1 cellular context compared by ENCODE assay signal in the genomic region with DNA sequence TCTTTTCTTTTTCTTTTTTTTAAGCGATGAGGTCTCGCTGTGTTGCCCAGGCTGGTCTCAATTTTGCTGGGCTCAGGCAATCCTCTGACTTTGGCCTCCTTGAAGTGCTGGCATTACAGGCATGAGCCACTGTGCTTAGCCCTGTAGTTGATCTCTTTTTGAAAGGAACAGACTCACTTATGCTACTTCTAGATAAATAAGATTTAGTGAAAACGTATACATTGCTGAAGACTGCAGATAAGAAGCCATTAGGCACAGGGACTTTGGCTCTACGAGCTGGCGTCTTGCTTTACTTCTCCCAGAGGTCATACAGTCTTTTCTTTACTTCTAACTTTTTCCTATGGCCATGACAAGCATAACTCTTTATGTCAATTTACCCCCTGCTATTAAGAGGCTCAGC.
A peak's percentile ranks its signal among the peaks of the same experiment; 100 is the strongest.
TF ChIP-seq lines count a peak whose summit lies in the region.

No MANE protein-coding gene starts in this region.

TF ChIP-seq in K562, 482 proteins besides CTCF, POLR2A, EP300 and RAD21 (continued from another document and continues in another):
- TF ChIP-seq, protein P1, sequence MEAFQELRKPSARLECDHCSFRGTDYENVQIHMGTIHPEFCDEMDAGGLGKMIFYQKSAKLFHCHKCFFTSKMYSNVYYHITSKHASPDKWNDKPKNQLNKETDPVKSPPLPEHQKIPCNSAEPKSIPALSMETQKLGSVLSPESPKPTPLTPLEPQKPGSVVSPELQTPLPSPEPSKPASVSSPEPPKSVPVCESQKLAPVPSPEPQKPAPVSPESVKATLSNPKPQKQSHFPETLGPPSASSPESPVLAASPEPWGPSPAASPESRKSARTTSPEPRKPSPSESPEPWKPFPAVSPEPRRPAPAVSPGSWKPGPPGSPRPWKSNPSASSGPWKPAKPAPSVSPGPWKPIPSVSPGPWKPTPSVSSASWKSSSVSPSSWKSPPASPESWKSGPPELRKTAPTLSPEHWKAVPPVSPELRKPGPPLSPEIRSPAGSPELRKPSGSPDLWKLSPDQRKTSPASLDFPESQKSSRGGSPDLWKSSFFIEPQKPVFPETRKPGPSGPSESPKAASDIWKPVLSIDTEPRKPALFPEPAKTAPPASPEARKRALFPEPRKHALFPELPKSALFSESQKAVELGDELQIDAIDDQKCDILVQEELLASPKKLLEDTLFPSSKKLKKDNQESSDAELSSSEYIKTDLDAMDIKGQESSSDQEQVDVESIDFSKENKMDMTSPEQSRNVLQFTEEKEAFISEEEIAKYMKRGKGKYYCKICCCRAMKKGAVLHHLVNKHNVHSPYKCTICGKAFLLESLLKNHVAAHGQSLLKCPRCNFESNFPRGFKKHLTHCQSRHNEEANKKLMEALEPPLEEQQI (IDR thresholded peaks at IDR 0.05), result no peak
- peak; percentile 71 for TF ChIP-seq MEIS2 (IDR thresholded peaks at IDR 0.05; ENCODE audit: partially characterized antibody)
- TF ChIP-seq SMAD4 (CRISPR knock-in tag; conservative IDR thresholded peaks at IDR 0.05), result peak; percentile 24; the same call in 1 of the 2 replicates
- TF ChIP-seq, protein P2, sequence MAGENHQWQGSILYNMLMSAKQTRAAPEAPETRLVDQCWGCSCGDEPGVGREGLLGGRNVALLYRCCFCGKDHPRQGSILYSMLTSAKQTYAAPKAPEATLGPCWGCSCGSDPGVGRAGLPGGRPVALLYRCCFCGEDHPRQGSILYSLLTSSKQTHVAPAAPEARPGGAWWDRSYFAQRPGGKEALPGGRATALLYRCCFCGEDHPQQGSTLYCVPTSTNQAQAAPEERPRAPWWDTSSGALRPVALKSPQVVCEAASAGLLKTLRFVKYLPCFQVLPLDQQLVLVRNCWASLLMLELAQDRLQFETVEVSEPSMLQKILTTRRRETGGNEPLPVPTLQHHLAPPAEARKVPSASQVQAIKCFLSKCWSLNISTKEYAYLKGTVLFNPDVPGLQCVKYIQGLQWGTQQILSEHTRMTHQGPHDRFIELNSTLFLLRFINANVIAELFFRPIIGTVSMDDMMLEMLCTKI (IDR thresholded peaks at IDR 0.05; ENCODE audit: partially characterized antibody), result no peak
- peak; percentile 74 for TF ChIP-seq SMARCA4 (IDR thresholded peaks at IDR 0.05)
- TF ChIP-seq STAT5A (IDR thresholded peaks at IDR 0.05; ENCODE audit: borderline replicate concordance, low read length), result peak; percentile 69
- TF ChIP-seq, protein P3, sequence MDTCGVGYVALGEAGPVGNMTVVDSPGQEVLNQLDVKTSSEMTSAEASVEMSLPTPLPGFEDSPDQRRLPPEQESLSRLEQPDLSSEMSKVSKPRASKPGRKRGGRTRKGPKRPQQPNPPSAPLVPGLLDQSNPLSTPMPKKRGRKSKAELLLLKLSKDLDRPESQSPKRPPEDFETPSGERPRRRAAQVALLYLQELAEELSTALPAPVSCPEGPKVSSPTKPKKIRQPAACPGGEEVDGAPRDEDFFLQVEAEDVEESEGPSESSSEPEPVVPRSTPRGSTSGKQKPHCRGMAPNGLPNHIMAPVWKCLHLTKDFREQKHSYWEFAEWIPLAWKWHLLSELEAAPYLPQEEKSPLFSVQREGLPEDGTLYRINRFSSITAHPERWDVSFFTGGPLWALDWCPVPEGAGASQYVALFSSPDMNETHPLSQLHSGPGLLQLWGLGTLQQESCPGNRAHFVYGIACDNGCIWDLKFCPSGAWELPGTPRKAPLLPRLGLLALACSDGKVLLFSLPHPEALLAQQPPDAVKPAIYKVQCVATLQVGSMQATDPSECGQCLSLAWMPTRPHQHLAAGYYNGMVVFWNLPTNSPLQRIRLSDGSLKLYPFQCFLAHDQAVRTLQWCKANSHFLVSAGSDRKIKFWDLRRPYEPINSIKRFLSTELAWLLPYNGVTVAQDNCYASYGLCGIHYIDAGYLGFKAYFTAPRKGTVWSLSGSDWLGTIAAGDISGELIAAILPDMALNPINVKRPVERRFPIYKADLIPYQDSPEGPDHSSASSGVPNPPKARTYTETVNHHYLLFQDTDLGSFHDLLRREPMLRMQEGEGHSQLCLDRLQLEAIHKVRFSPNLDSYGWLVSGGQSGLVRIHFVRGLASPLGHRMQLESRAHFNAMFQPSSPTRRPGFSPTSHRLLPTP (IDR thresholded peaks at IDR 0.05; ENCODE audit: borderline replicate concordance, extremely low read depth, insufficient read length), result no peak
- TF ChIP-seq HDAC8 (tag; IDR thresholded peaks at IDR 0.05), result no peak
- TF ChIP-seq, protein P4, sequence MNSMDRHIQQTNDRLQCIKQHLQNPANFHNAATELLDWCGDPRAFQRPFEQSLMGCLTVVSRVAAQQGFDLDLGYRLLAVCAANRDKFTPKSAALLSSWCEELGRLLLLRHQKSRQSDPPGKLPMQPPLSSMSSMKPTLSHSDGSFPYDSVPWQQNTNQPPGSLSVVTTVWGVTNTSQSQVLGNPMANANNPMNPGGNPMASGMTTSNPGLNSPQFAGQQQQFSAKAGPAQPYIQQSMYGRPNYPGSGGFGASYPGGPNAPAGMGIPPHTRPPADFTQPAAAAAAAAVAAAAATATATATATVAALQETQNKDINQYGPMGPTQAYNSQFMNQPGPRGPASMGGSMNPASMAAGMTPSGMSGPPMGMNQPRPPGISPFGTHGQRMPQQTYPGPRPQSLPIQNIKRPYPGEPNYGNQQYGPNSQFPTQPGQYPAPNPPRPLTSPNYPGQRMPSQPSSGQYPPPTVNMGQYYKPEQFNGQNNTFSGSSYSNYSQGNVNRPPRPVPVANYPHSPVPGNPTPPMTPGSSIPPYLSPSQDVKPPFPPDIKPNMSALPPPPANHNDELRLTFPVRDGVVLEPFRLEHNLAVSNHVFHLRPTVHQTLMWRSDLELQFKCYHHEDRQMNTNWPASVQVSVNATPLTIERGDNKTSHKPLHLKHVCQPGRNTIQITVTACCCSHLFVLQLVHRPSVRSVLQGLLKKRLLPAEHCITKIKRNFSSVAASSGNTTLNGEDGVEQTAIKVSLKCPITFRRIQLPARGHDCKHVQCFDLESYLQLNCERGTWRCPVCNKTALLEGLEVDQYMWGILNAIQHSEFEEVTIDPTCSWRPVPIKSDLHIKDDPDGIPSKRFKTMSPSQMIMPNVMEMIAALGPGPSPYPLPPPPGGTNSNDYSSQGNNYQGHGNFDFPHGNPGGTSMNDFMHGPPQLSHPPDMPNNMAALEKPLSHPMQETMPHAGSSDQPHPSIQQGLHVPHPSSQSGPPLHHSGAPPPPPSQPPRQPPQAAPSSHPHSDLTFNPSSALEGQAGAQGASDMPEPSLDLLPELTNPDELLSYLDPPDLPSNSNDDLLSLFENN (IDR thresholded peaks at IDR 0.05; ENCODE audit: low read depth in 2 of 2, low read length in 2 of 2), result peak in 1 of 2 experiments; percentile 67; a peak in 2 of 4 replicates
- TF ChIP-seq, protein P5, sequence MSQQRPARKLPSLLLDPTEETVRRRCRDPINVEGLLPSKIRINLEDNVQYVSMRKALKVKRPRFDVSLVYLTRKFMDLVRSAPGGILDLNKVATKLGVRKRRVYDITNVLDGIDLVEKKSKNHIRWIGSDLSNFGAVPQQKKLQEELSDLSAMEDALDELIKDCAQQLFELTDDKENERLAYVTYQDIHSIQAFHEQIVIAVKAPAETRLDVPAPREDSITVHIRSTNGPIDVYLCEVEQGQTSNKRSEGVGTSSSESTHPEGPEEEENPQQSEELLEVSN (IDR thresholded peaks at IDR 0.05; ENCODE audit: borderline replicate concordance in 1 of 2, extremely low read depth in 1 of 2, insufficient read depth in 1 of 2, insufficient read length in 1 of 2, low read depth in 1 of 2, low read length in 1 of 2, poor library complexity in 1 of 2, severe bottlenecking in 1 of 2), result no peak
- no peak for TF ChIP-seq MAZ (CRISPR knock-in tag; conservative IDR thresholded peaks at IDR 0.05 in 1 of 2, IDR thresholded peaks at IDR 0.05 in 1 of 2)
- TF ChIP-seq, protein P6, sequence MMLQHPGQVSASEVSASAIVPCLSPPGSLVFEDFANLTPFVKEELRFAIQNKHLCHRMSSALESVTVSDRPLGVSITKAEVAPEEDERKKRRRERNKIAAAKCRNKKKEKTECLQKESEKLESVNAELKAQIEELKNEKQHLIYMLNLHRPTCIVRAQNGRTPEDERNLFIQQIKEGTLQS (IDR thresholded peaks at IDR 0.05), result no peak
- TF ChIP-seq, protein P6 (CRISPR knock-in tag; conservative IDR thresholded peaks at IDR 0.05), result no peak
- peak; percentile 70 for TF ChIP-seq NFIC (IDR thresholded peaks at IDR 0.05)
- no peak for TF ChIP-seq CHD2 (IDR thresholded peaks at IDR 0.05; ENCODE audit: low read depth, low read length)
- TF ChIP-seq CC2D1A (IDR thresholded peaks at IDR 0.05), result peak; percentile 77; the same call in 1 of the 2 replicates
- peak; percentile 31; the same call in 1 of the 2 replicates for TF ChIP-seq SMARCE1 (IDR thresholded peaks at IDR 0.05)
- TF ChIP-seq MAFF (IDR thresholded peaks at IDR 0.05; ENCODE audit: low read length), result no peak
- TF ChIP-seq, protein P7, sequence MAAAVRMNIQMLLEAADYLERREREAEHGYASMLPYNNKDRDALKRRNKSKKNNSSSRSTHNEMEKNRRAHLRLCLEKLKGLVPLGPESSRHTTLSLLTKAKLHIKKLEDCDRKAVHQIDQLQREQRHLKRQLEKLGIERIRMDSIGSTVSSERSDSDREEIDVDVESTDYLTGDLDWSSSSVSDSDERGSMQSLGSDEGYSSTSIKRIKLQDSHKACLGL (CRISPR knock-in tag; IDR thresholded peaks at IDR 0.05; ENCODE audit: borderline replicate concordance, poor library complexity, severe bottlenecking), result no peak
- TF ChIP-seq CCNT2 (IDR thresholded peaks at IDR 0.05; ENCODE audit: borderline replicate concordance, extremely low read depth, insufficient read length, low read depth, low read length), result peak; percentile 38
- TF ChIP-seq, protein P8, sequence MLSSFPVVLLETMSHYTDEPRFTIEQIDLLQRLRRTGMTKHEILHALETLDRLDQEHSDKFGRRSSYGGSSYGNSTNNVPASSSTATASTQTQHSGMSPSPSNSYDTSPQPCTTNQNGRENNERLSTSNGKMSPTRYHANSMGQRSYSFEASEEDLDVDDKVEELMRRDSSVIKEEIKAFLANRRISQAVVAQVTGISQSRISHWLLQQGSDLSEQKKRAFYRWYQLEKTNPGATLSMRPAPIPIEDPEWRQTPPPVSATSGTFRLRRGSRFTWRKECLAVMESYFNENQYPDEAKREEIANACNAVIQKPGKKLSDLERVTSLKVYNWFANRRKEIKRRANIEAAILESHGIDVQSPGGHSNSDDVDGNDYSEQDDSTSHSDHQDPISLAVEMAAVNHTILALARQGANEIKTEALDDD (IDR thresholded peaks at IDR 0.05), result no peak
- TF ChIP-seq ERF (CRISPR knock-in tag; IDR thresholded peaks at IDR 0.05), result no peak
- TF ChIP-seq DPF2 (IDR thresholded peaks at IDR 0.05), result peak; percentile 80
- peak; percentile 73 for TF ChIP-seq PML (IDR thresholded peaks at IDR 0.05; ENCODE audit: low read length)
- TF ChIP-seq POLR2AphosphoS5 (IDR thresholded peaks at IDR 0.05; ENCODE audit: control insufficient read depth, insufficient read depth, low read depth, low read length), result peak; percentile 42; the same call in 1 of the 2 replicates
- TF ChIP-seq ATF1 (CRISPR knock-in tag; IDR thresholded peaks at IDR 0.05), result no peak
- TF ChIP-seq ATF1 (tag; IDR thresholded peaks at IDR 0.05), result 0 out of 2 replicates have a peak, but pooled peaks have one; percentile 20
- peak; percentile 90 for TF ChIP-seq CBFA2T2 (conservative IDR thresholded peaks at IDR 0.05)
- TF ChIP-seq, protein P9, sequence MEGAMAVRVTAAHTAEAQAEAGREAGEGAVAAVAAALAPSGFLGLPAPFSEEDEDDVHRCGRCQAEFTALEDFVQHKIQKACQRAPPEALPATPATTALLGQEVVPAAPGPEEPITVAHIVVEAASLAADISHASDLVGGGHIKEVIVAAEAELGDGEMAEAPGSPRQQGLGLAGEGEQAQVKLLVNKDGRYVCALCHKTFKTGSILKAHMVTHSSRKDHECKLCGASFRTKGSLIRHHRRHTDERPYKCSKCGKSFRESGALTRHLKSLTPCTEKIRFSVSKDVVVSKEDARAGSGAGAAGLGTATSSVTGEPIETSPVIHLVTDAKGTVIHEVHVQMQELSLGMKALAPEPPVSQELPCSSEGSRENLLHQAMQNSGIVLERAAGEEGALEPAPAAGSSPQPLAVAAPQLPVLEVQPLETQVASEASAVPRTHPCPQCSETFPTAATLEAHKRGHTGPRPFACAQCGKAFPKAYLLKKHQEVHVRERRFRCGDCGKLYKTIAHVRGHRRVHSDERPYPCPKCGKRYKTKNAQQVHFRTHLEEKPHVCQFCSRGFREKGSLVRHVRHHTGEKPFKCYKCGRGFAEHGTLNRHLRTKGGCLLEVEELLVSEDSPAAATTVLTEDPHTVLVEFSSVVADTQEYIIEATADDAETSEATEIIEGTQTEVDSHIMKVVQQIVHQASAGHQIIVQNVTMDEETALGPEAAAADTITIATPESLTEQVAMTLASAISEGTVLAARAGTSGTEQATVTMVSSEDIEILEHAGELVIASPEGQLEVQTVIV (CRISPR knock-in tag; IDR thresholded peaks at IDR 0.05; ENCODE audit: borderline replicate concordance), result no peak
- TF ChIP-seq TRIM24 (IDR thresholded peaks at IDR 0.05), result peak; percentile 54 to 57; a peak in 2 of 4 replicates
- TF ChIP-seq CBFA2T3 (IDR thresholded peaks at IDR 0.05), result peak; percentile 95
- TF ChIP-seq SOX6 (IDR thresholded peaks at IDR 0.05), result peak; percentile 41; the same call in 1 of the 2 replicates
- TF ChIP-seq, protein P10, sequence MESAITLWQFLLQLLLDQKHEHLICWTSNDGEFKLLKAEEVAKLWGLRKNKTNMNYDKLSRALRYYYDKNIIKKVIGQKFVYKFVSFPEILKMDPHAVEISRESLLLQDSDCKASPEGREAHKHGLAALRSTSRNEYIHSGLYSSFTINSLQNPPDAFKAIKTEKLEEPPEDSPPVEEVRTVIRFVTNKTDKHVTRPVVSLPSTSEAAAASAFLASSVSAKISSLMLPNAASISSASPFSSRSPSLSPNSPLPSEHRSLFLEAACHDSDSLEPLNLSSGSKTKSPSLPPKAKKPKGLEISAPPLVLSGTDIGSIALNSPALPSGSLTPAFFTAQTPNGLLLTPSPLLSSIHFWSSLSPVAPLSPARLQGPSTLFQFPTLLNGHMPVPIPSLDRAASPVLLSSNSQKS (CRISPR knock-in tag; IDR thresholded peaks at IDR 0.05), result no peak
- TF ChIP-seq, protein P11, sequence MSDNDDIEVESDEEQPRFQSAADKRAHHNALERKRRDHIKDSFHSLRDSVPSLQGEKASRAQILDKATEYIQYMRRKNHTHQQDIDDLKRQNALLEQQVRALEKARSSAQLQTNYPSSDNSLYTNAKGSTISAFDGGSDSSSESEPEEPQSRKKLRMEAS (CRISPR knock-in tag; IDR thresholded peaks at IDR 0.05), result no peak
- TF ChIP-seq NCOR1 (IDR thresholded peaks at IDR 0.05), result peak; percentile 83
- TF ChIP-seq ASH1L (IDR thresholded peaks at IDR 0.05; ENCODE audit: borderline replicate concordance, low read depth, partially characterized antibody), result no peak
- TF ChIP-seq, protein P12, sequence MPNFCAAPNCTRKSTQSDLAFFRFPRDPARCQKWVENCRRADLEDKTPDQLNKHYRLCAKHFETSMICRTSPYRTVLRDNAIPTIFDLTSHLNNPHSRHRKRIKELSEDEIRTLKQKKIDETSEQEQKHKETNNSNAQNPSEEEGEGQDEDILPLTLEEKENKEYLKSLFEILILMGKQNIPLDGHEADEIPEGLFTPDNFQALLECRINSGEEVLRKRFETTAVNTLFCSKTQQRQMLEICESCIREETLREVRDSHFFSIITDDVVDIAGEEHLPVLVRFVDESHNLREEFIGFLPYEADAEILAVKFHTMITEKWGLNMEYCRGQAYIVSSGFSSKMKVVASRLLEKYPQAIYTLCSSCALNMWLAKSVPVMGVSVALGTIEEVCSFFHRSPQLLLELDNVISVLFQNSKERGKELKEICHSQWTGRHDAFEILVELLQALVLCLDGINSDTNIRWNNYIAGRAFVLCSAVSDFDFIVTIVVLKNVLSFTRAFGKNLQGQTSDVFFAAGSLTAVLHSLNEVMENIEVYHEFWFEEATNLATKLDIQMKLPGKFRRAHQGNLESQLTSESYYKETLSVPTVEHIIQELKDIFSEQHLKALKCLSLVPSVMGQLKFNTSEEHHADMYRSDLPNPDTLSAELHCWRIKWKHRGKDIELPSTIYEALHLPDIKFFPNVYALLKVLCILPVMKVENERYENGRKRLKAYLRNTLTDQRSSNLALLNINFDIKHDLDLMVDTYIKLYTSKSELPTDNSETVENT (CRISPR knock-in tag; IDR thresholded peaks at IDR 0.05), result no peak
